In the genomic region with DNA sequence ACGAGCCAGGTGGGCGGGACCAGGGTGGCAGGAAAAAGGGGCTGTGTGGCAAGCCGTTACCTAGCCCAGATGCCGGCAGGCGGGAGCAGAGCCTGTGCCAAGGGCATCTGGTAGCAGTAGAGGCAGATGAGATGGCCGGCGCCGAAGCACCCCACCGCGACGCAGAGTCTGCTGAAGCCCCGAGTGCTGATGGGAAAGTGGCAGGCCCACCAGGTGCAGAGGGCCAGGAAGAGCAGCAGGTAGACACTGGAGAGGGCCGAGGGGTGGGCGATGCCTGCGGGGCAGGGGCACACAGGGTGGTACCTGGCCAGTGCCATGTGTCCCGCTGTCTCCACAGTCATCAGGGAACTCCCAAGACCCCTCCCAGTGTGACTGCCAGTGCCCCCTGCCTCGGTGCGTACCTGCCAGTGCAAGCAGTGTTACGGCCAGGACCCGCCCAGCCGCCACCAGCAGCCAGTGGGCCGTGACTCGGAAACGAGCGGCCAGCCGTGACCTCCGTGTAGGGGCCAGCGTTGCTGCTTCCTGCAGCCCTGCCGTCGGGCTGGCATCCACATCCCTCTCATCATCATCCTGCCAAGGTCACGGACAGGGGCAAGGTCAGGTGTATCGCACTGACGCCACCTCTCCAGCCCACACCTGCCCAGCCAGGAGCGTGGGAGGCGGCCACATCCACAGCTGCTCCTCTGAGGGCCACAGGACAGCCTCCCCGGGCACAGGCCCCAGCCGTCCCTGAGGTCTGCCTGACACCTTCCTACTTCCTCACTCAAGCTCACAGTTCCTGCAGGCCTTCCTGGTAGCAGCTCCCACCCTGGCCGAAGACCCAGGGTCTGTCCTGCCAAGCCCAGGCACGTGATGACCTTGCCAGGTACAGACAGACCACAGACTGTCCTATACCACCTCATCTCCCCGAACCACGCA, we compare ENCODE assay signal across 21 cellular contexts. TPM values are rescaled to one million over a fixed set of nuclear protein-coding genes. Genes with fewer than 3 reads are reported as not detected.
DNase-seq lines count a peak whose midpoint lies in the region; ATAC-seq and TF ChIP-seq lines count a peak whose summit lies in the region.
"Had no signal": no experiment of that assay in that cellular context is flagged by ENCODE, and none has a peak within 500 bp of the region (broad histone marks: within the 10 kb centered on the region; RNA-seq: fewer than 3 reads in every experiment).

No MANE protein-coding gene starts in this region.

- peaks cover 55 to 92% (median 79%) of the 10 kb centered on the region in 11 experiments for H3K36me3 ChIP-seq in BLaER1 treated with 17β-estradiol and CSF1 and Interleukin-3, amounts not matched to agents 10 nM and 100 nM
- H3K36me3 ChIP-seq in HCT116 (ENCODE audit: control insufficient read depth in 1 of 2, insufficient read depth in 2 of 2, low read length in 2 of 2) (peaks cover 19 to 60% of the 10 kb centered on the region in 2 experiments; a peak in 3 of 4 replicates), breast epithelium (peaks cover 7% of the 10 kb centered on the region), parathyroid adenoma (ENCODE audit: control insufficient read depth, insufficient read depth, low read length) (no peaks in the 10 kb centered on the region)
- H3K36me3 ChIP-seq: WERI-Rb-1 had no signal

- H3K9me3 ChIP-seq in BLaER1 treated with 17β-estradiol and CSF1 and Interleukin-3, amounts not matched to agents 10 nM and 100 nM (replicated peaks in 1 of 11) = no peaks in the 10 kb centered on the region
- H3K9me3 ChIP-seq in HCT116 (ENCODE audit: control insufficient read depth in 1 of 2, insufficient read depth in 1 of 2, low read depth in 1 of 2, low read length in 2 of 2) = no peaks in the 10 kb centered on the region
- no peaks in the 10 kb centered on the region for H3K9me3 ChIP-seq in breast epithelium
- no peaks in the 10 kb centered on the region for H3K9me3 ChIP-seq in parathyroid adenoma (ENCODE audit: control insufficient read depth, low read length)
- H3K9me3 ChIP-seq: SK-N-SH had no signal

- no peak for TF ChIP-seq CTCF in HCT116 (IDR thresholded peaks at IDR 0.05 in 2 of 3, conservative IDR thresholded peaks at IDR 0.05 in 1 of 3; ENCODE audit: borderline replicate concordance in 1 of 3, insufficient read depth in 1 of 3, low read depth in 2 of 3, low read length in 2 of 3)
- no peak for TF ChIP-seq CTCF in breast epithelium (IDR thresholded peaks at IDR 0.05)
- no peak for TF ChIP-seq CTCF in parathyroid adenoma (IDR thresholded peaks at IDR 0.05)

- DNase-seq in HCT116 (ENCODE audit: low read depth, low spot score) = no peak
- DNase-seq in breast epithelium (ENCODE audit: low spot score in 2 of 2) = no peak
- DNase-seq in NCI-H2227 (lab: John Stamatoyannopoulos, UW; ENCODE audit: unreplicated experiment) = no peak
- DNase-seq in mucosa of gallbladder (ENCODE audit: low spot score) = no peak
- DNase-seq in substantia nigra (lab: John Stamatoyannopoulos, UW) = no peak
- DNase-seq: activated CD4-positive, alpha-beta T cell treated with anti-CD3 and anti-CD28 coated beads, Interleukin-2, amount 50 U/mL, for 1 hour; activated CD8-positive, alpha-beta memory T cell treated with anti-CD3 and anti-CD28 coated beads, Interleukin-2, amount 10 ng/mL, durations not matched to agents 7 days and 5 days; activated naive CD8-positive, alpha-beta T cell treated with anti-CD3 and anti-CD28 coated beads for 36 hours; CD4-positive, alpha-beta T cell; Karpas-422; left cardiac atrium; NCI-H1694; NCI-H524 treated with DMSO at 0.1 percent for 48 hours; RPMI8226; SK-N-SH; stimulated activated CD4-positive, alpha-beta T cell treated with anti-CD3 and anti-CD28 coated beads, Interleukin-2, amount 100 ng/mL, for 48 hours; stimulated activated naive CD4-positive, alpha-beta T cell; WERI-Rb-1 had no signal

- CTCF ChIA-PET in HCT116 (lab: Charles Lee) = interaction anchor here (0.7 to 2.2 kb wide), 14 partner anchors 10 to 968 kb away, joined by 3 to 59 read pairs (median 8); partner anchors contain the start of genes APRT, PIEZO1 and ZNF778

- H3K9me2 ChIP-seq in HCT116 (ENCODE audit: insufficient read depth) = no peaks in the 10 kb centered on the region
- H3K9me2 ChIP-seq: SK-N-SH had no signal

- peak overlapping the region in 9 of 11 experiments; percentile 20 to 67 (median 41); a peak in 17 of 22 replicates for H3K9ac ChIP-seq in BLaER1 treated with 17β-estradiol and CSF1 and Interleukin-3, amounts not matched to agents 10 nM and 100 nM
- H3K9ac ChIP-seq in HCT116 (ENCODE audit: low read length) (no peak overlapping the region), parathyroid adenoma (no peak overlapping the region)
- H3K9ac ChIP-seq: SK-N-SH had no signal

- POLR2A ChIA-PET in HCT116 (lab: Charles Lee) = interaction anchor here (1.2 kb wide), 1 partner anchor 73 kb away, joined by 3 read pairs; the partner anchor contains the start of gene APRT

- TF ChIP-seq POLR2A in HCT116 (IDR thresholded peaks at IDR 0.05; ENCODE audit: borderline replicate concordance, extremely low read depth, insufficient read depth, insufficient read length) = no peak
- no peak for TF ChIP-seq POLR2A in breast epithelium (IDR thresholded peaks at IDR 0.05)

- no peak overlapping the region; a peak in 1 of 20 replicates for H3K4me3 ChIP-seq in BLaER1 treated with 17β-estradiol and CSF1 and Interleukin-3, amounts not matched to agents 10 nM and 100 nM
- H3K4me3 ChIP-seq in HCT116 (replicated peaks in 1 of 2; ENCODE audit: low read depth in 1 of 2, low read length in 2 of 2) (no peak overlapping the region), breast epithelium (no peak overlapping the region), parathyroid adenoma (ENCODE audit: low read depth, low read length) (no peak overlapping the region)

- H2AFZ ChIP-seq in HCT116 (ENCODE audit: low read depth, low read length, poor library complexity, severe bottlenecking) (no peak overlapping the region), parathyroid adenoma (peak overlapping the region; percentile 58)

- H3K27ac ChIP-seq in BLaER1 treated with 17β-estradiol and CSF1 and Interleukin-3, amounts not matched to agents 10 nM and 100 nM = peak overlapping the region in 6 of 11 experiments; percentile 14 to 46 (median 24); a peak in 7 of 22 replicates
- peak overlapping the region; percentile 58; the same call in 1 of the 2 replicates for H3K27ac ChIP-seq in HCT116 (ENCODE audit: low read depth, low read length)
- peak overlapping the region; percentile 74 to 86 for H3K27ac ChIP-seq in breast epithelium
- peak overlapping the region; percentile 76 for H3K27ac ChIP-seq in parathyroid adenoma
- H3K27ac ChIP-seq in substantia nigra (ENCODE audit: low read depth, low read length, poor library complexity, severe bottlenecking) = no peak overlapping the region
- H3K27ac ChIP-seq: WERI-Rb-1 had no signal

- H3K27me3 ChIP-seq in BLaER1 treated with 17β-estradiol and CSF1 and Interleukin-3, amounts not matched to agents 10 nM and 100 nM = no peaks in the 10 kb centered on the region
- no peaks in the 10 kb centered on the region for H3K27me3 ChIP-seq in HCT116 (ENCODE audit: insufficient read depth, low read length)
- H3K27me3 ChIP-seq in breast epithelium = no peaks in the 10 kb centered on the region
- H3K27me3 ChIP-seq in parathyroid adenoma (ENCODE audit: control insufficient read depth, insufficient read depth, low read length) = no peaks in the 10 kb centered on the region

- TF ChIP-seq RAD21 in HCT116 (IDR thresholded peaks at IDR 0.05; ENCODE audit: low read depth) = no peak

- no TSS peak for BruUV-seq in HCT116 (replicated peaks; lab: Mats Ljungman, UMichigan)

- H4K20me1 ChIP-seq in BLaER1 treated with 17β-estradiol and CSF1 and Interleukin-3, amounts not matched to agents 10 nM and 100 nM = peaks cover 38 to 100% (median 91%) of the 10 kb centered on the region in 11 experiments; a peak in 21 of 22 replicates
- peaks cover 2% of the 10 kb centered on the region; the same call in 1 of the 2 replicates for H4K20me1 ChIP-seq in HCT116 (ENCODE audit: insufficient read depth)

- RAD21 ChIA-PET in HCT116 (lab: Charles Lee; ENCODE audit: low non-redundant PET in 1 of 2, low total read pairs in 2 of 2, uncharacterized antibody in 2 of 2, unreplicated experiment in 2 of 2) = interaction anchor here in 1 of 2 experiments (1.0 kb wide), 1 partner anchor 47 kb away, joined by 4 read pairs; the partner anchor contains the start of gene PIEZO1

- no peak for ATAC-seq in HCT116

- intact Hi-C loops in HCT116 (cut with micrococcal nuclease) (loop anchor here (5.0 kb wide), 2 partner anchors 64 to 479 kb away; partner anchors contain the start of genes CDT1 and ZNF778), breast epithelium (cut with DNase I; ENCODE audit: low total_unique reads) (no loop called here)

- H3K79me2 ChIP-seq in HCT116 (ENCODE audit: insufficient read depth, low read length) = peaks cover 30% of the 10 kb centered on the region
- H3K79me2 ChIP-seq in parathyroid adenoma = no peaks in the 10 kb centered on the region

- peak overlapping the region; percentile 6 to 90 (median 86) for H3K4me2 ChIP-seq in BLaER1 treated with 17β-estradiol and CSF1 and Interleukin-3, amounts not matched to agents 10 nM and 100 nM
- H3K4me2 ChIP-seq in HCT116 (ENCODE audit: low read length) (no peak overlapping the region), parathyroid adenoma (ENCODE audit: low read length) (peak overlapping the region; percentile 4)
- H3K4me2 ChIP-seq: SK-N-SH had no signal

- peaks cover 18 to 64% (median 50%) of the 10 kb centered on the region in 10 experiments for H3K4me1 ChIP-seq in BLaER1 treated with 17β-estradiol and CSF1 and Interleukin-3, amounts not matched to agents 10 nM and 100 nM
- peaks cover 0 to 8% of the 10 kb centered on the region in 2 experiments; a peak in 1 of 4 replicates for H3K4me1 ChIP-seq in HCT116 (ENCODE audit: control insufficient read depth in 1 of 2, insufficient read depth in 2 of 2, low read length in 2 of 2)
- peaks cover 0 to 4% of the 10 kb centered on the region in 2 donors for H3K4me1 ChIP-seq in breast epithelium
- H3K4me1 ChIP-seq in parathyroid adenoma = peaks cover 20% of the 10 kb centered on the region

TF ChIP-seq in HCT116, 20 proteins besides CTCF, POLR2A, EP300 and RAD21 (continues in another document):
- TF ChIP-seq MAX (IDR thresholded peaks at IDR 0.05) = no peak
- no peak for TF ChIP-seq SRF (IDR thresholded peaks at IDR 0.05; ENCODE audit: low read depth)

RNA-seq across cellular contexts. Expression of gene CTU2, which starts 32.1 kb away (rescaled TPM):
- total RNA-seq in HCT116 (2021; ENCODE audit: unreplicated experiment) = 71.3 TPM
- polyA plus RNA-seq in HCT116 (2012) = 40.4 and 63.0 TPM in 2 replicates
- total RNA-seq in breast epithelium = 1 to 10 TPM; 7.3 to 8.2 (median 7.8) TPM
- 15.0 TPM for total RNA-seq in mucosa of gallbladder

RNA-seq across cellular contexts. Expression of gene RNF166, which starts 32.2 kb away (rescaled TPM):
- total RNA-seq in HCT116 (2021; ENCODE audit: unreplicated experiment) (39.4 TPM), breast epithelium (10 to 100 TPM; 19.2 to 22.0 (median 21.9) TPM), mucosa of gallbladder (28.4 TPM)
- 21.5 and 22.1 TPM in 2 replicates for polyA plus RNA-seq in HCT116 (2012)

RNA-seq across cellular contexts. Expression of gene PIEZO1, which starts 46.6 kb away (rescaled TPM):
- 224 TPM for total RNA-seq in HCT116 (2021; ENCODE audit: unreplicated experiment)
- 198 and 280 TPM in 2 replicates for polyA plus RNA-seq in HCT116 (2012)
- total RNA-seq in breast epithelium = 100 to 1,000 TPM in 2 of 3 donors, 10 to 100 TPM in 1; 90.7 to 181 (median 135) TPM
- 108 TPM for total RNA-seq in mucosa of gallbladder

RNA-seq across cellular contexts. Expression of gene SNAI3, which starts 52.1 kb away (rescaled TPM):
- total RNA-seq in HCT116 (2021; ENCODE audit: unreplicated experiment) (2.2 TPM), breast epithelium (under 1 TPM; 0.66 to 0.96 (median 0.73) TPM), mucosa of gallbladder (1.9 TPM)
- 1.8 and 2.3 TPM in 2 replicates for polyA plus RNA-seq in HCT116 (2012)
- total RNA-seq: osteocyte had no signal

Comparison
In these comparisons a context has a peak if more than half of its experiments do, and no peak if none do; other contexts are left out.
1. H3K9ac ChIP-seq: peak in BLaER1 treated with 17β-estradiol and CSF1 and Interleukin-3, amounts not matched to agents 10 nM and 100 nM (9 of 11); none in HCT116 (single experiment) and parathyroid adenoma (single experiment).